ENCODE assay signal across 9 cellular contexts in the genomic region with DNA sequence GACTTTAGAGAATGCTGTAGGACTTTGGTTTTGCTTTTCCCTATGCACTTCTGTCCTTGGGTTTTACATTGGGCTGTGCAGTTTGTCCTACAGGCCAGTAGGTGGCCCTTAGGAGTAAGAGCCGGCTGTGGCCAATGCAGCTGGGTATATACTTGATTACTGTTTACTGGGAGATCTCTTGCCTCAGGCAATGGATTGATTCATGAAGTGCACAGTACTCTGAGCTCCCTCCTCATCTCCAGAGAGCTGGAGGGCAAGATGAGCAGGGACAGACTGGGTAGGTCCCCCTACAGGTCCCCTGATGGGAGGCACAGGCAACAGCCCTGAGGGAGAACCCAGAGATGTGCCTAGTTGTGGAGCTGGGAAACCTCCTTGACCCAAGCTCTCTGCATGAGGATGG.
DNase-seq lines count a peak whose midpoint lies in the region; ATAC-seq, FAIRE-seq and TF ChIP-seq lines count a peak whose summit lies in the region.
"Had no signal": no experiment of that assay in that cellular context is flagged by ENCODE, and none has a peak within 500 bp of the region (broad histone marks: within the 10 kb centered on the region; RNA-seq: fewer than 3 reads in every experiment).

No MANE protein-coding gene starts in this region.

- intact Hi-C loops in esophagus muscularis mucosa (cut with DNase I), result loop anchor here (10.0 kb wide), 1 partner anchor 250 kb away; no protein-coding TSS in a partner anchor
- intact Hi-C loops in activated T-helper 2 cell treated with anti-CD3 and anti-CD28 coated beads, Interferon-gamma antibody, Interleukin-2, Interleukin-4, amounts not matched to agents 10 μg/mL and 5 μg/mL and 100 μg/mL, durations not matched to agents 14 hours and 24 hours and 36 hours (cut with micrococcal nuclease), result loop anchor here (1.0 to 5.0 kb wide), 2 partner anchors 172 to 243 kb away; no protein-coding TSS in a partner anchor

- TF ChIP-seq CTCF in esophagus muscularis mucosa (IDR thresholded peaks at IDR 0.05) (peak; percentile 39 to 70 (median 51)), osteoblast (IDR thresholded peaks at IDR 0.05; ENCODE audit: extremely low read depth, low read depth, low read length) (peak; percentile 82)

- H3K4me1 Mint-ChIP-seq in activated T-helper 2 cell treated with anti-CD3 and anti-CD28 coated beads, Interferon-gamma antibody, Interleukin-2, Interleukin-4, amounts not matched to agents 10 μg/mL and 5 μg/mL and 100 μg/mL, durations not matched to agents 14 hours and 24 hours and 36 hours (ENCODE audit: low read depth), result no peaks in the 10 kb centered on the region

- H3K27ac ChIP-seq in esophagus muscularis mucosa (replicated peaks in 1 of 4), result no peak overlapping the region
- no peak overlapping the region for H3K27ac ChIP-seq in osteoblast (ENCODE audit: low read depth, low read length)

- peaks cover 30% of the 10 kb centered on the region for H3K27me3 Mint-ChIP-seq in activated T-helper 2 cell treated with anti-CD3 and anti-CD28 coated beads, Interferon-gamma antibody, Interleukin-2, Interleukin-4, amounts not matched to agents 10 μg/mL and 5 μg/mL and 100 μg/mL, durations not matched to agents 14 hours and 24 hours and 36 hours (ENCODE audit: low read depth)

- H3K4me3 ChIP-seq in esophagus muscularis mucosa (no peak overlapping the region), osteoblast (ENCODE audit: insufficient read depth, low read length) (no peak overlapping the region)

- no peaks in the 10 kb centered on the region for H3K27me3 ChIP-seq in esophagus muscularis mucosa
- H3K27me3 ChIP-seq in osteoblast (ENCODE audit: insufficient read depth, low read length), result peaks cover 8% of the 10 kb centered on the region

- H3K27ac Mint-ChIP-seq in activated T-helper 2 cell treated with anti-CD3 and anti-CD28 coated beads, Interferon-gamma antibody, Interleukin-2, Interleukin-4, amounts not matched to agents 10 μg/mL and 5 μg/mL and 100 μg/mL, durations not matched to agents 14 hours and 24 hours and 36 hours, result no peak overlapping the region

- no peaks in the 10 kb centered on the region for H3K9me3 Mint-ChIP-seq in activated T-helper 2 cell treated with anti-CD3 and anti-CD28 coated beads, Interferon-gamma antibody, Interleukin-2, Interleukin-4, amounts not matched to agents 10 μg/mL and 5 μg/mL and 100 μg/mL, durations not matched to agents 14 hours and 24 hours and 36 hours

- peak; percentile 27 for DNase-seq in DMS 273 (lab: John Stamatoyannopoulos, UW; ENCODE audit: unreplicated experiment)
- DNase-seq in DMS 273 treated with DMSO at 0.1 percent for 48 hours (lab: John Stamatoyannopoulos, UW), result no peak
- peak; percentile 15 for DNase-seq in RCC 7860 (ENCODE audit: low spot score)
- no peak for DNase-seq in esophagus muscularis mucosa (ENCODE audit: extremely low spot score)
- peak; percentile 74 for DNase-seq in osteoblast (ENCODE audit: insufficient read length, low spot score, missing footprints)
- no peak for DNase-seq in activated T-helper 2 cell treated with anti-CD3 and anti-CD28 coated beads, Interferon-gamma antibody, Interleukin-2, Interleukin-4, amounts not matched to agents 10 μg/mL and 5 μg/mL and 100 μg/mL, durations not matched to agents 14 hours and 24 hours and 36 hours (ENCODE audit: low spot score)

- no peak overlapping the region for H3K4me2 ChIP-seq in osteoblast (ENCODE audit: insufficient read depth, low read length)

- H3K4me3 Mint-ChIP-seq in activated T-helper 2 cell treated with anti-CD3 and anti-CD28 coated beads, Interferon-gamma antibody, Interleukin-2, Interleukin-4, amounts not matched to agents 10 μg/mL and 5 μg/mL and 100 μg/mL, durations not matched to agents 14 hours and 24 hours and 36 hours (ENCODE audit: low read depth), result no peak overlapping the region

- no peak for FAIRE-seq in RCC 7860 (lab: Jason Lieb, UNC)
- FAIRE-seq: A204.1 had no signal

- no peaks in the 10 kb centered on the region for H4K20me1 ChIP-seq in osteoblast (ENCODE audit: insufficient read depth, low read length)

- no peaks in the 10 kb centered on the region for H3K79me2 ChIP-seq in osteoblast (ENCODE audit: insufficient read depth, low read length)

- 0% methylated on average over 1 of the region's 1 CpG for WGBS in esophagus muscularis mucosa

- TF ChIP-seq EP300 in esophagus muscularis mucosa (IDR thresholded peaks at IDR 0.05), result no peak

- H3K36me3 Mint-ChIP-seq in activated T-helper 2 cell treated with anti-CD3 and anti-CD28 coated beads, Interferon-gamma antibody, Interleukin-2, Interleukin-4, amounts not matched to agents 10 μg/mL and 5 μg/mL and 100 μg/mL, durations not matched to agents 14 hours and 24 hours and 36 hours (ENCODE audit: low read depth), result no peaks in the 10 kb centered on the region

- TF ChIP-seq POLR2A in esophagus muscularis mucosa (IDR thresholded peaks at IDR 0.05; ENCODE audit: low read depth), result no peak

- H3K9me3 ChIP-seq in esophagus muscularis mucosa (no peaks in the 10 kb centered on the region), osteoblast (ENCODE audit: low read depth, low read length) (no peaks in the 10 kb centered on the region)

- ATAC-seq in GM19351 (IDR thresholded peaks at IDR 0.05; ENCODE audit: unreplicated experiment), result peak; percentile 97
- ATAC-seq in HG03135 (IDR thresholded peaks at IDR 0.05; ENCODE audit: unreplicated experiment), result peak; percentile 97

- no peak overlapping the region for H2AFZ ChIP-seq in osteoblast (ENCODE audit: low read length)

- no peaks in the 10 kb centered on the region for H3K4me1 ChIP-seq in esophagus muscularis mucosa
- H3K4me1 ChIP-seq in osteoblast (ENCODE audit: insufficient read depth, low read length), result no peaks in the 10 kb centered on the region

- H3K36me3 ChIP-seq in esophagus muscularis mucosa, result no peaks in the 10 kb centered on the region
- H3K36me3 ChIP-seq in osteoblast (ENCODE audit: insufficient read depth, low read length), result no peaks in the 10 kb centered on the region

Comparison
In these comparisons a context has a peak if more than half of its experiments do, and no peak if none do; other contexts are left out.
1. DNase-seq: peak in DMS 273 (single experiment), RCC 7860 (single experiment) and osteoblast (single experiment); none in DMS 273 treated with DMSO at 0.1 percent for 48 hours (single experiment), esophagus muscularis mucosa (single experiment) and activated T-helper 2 cell treated with anti-CD3 and anti-CD28 coated beads, Interferon-gamma antibody, Interleukin-2, Interleukin-4, amounts not matched to agents 10 μg/mL and 5 μg/mL and 100 μg/mL, durations not matched to agents 14 hours and 24 hours and 36 hours (single experiment).